Comparison of ENCODE assay signal across 8 cellular contexts in the genomic region with DNA sequence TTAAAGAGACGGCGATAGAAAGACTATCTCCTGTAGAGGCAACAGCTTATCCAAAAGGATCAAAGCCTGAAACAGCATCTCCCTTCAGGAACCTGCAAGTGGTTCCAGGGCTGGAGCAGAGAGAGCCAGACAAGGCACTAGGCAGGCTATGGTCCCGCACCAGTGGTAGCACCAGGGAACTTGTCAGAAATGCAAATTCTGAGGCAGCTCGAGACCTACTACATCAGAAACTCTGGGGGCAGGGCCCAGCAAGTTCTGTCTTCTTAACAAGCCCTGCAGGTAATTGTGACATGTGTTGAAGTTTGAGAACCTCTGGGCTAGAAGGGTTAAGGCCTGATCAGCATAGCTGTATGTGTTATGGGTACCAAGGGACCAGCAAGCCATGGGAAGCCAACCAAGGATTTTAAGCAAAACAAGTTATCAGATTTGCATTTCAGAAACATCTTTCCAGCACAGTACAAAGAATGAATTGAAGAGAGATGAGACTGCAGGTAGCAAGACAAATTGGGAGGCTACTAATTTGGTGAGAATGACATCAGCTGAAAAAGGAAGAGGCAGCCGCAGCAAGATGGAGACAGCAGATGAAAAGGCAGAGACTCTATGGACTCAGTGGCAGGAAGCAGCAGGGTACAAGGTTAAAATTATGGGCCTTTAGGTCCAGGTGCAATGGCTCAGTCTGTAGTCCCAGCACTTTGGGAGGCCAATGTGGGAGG.
A peak's percentile ranks its signal among the peaks of the same experiment; 100 is the strongest.
DNase-seq lines count a peak whose midpoint lies in the region; ATAC-seq and TF ChIP-seq lines count a peak whose summit lies in the region.

No MANE protein-coding gene starts in this region.

- H3K27ac ChIP-seq in SJSA1 (peak overlapping the region; percentile 85), testis (peak overlapping the region; percentile 71 to 82)

- intact Hi-C loops in testis (cut with DNase I; ENCODE audit: low total_unique reads) = no loop called here
- intact Hi-C loops in lower leg skin (cut with DNase I; ENCODE audit: low total_unique reads) = no loop called here
- intact Hi-C loops in Caco-2 (cut with micrococcal nuclease; ENCODE audit: unreplicated experiment) = no loop called here

- H3K4me3 ChIP-seq in SJSA1 (no peak overlapping the region), testis (no peak overlapping the region), lower leg skin (ENCODE audit: low read depth, poor library complexity, severe bottlenecking) (no peak overlapping the region), Caco-2 (ENCODE audit: low read depth, low read length) (no peak overlapping the region)

- H3K27me3 ChIP-seq in SJSA1 (replicated peaks) (no peaks in the 10 kb centered on the region), testis (no peaks in the 10 kb centered on the region), Caco-2 (replicated peaks; ENCODE audit: control insufficient read depth, insufficient read depth, low read length) (no peaks in the 10 kb centered on the region)

- POLR2A ChIA-PET in Caco-2 (lab: Charles Lee) = no interaction called here

- H3K4me3 Mint-ChIP-seq in activated T-cell treated with anti-CD3 and anti-CD28 coated beads, Interleukin-2, amount 50 U/mL, for 4 hours = no peak overlapping the region
- no peak overlapping the region for H3K4me3 Mint-ChIP-seq in Caco-2 (ENCODE audit: unreplicated experiment)

- no TSS peak for BruUV-seq in Caco-2 (replicated peaks; lab: Mats Ljungman, UMichigan)

- CTCF ChIA-PET in Caco-2 (lab: Charles Lee) = no interaction called here

- H3K27me3 Mint-ChIP-seq in activated T-cell treated with anti-CD3 and anti-CD28 coated beads, Interleukin-2, amount 50 U/mL, for 4 hours (ENCODE audit: low read depth) = no peaks in the 10 kb centered on the region
- H3K27me3 Mint-ChIP-seq in Caco-2 (ENCODE audit: insufficient read depth, unreplicated experiment) = no peaks in the 10 kb centered on the region

- WGBS in testis, 2 donors = 58 to 67% methylated on average over 5 of the region's 5 CpGs
- 84 to 88% methylated on average over 5 of the region's 5 CpGs for WGBS in lower leg skin, 2 donors

- no peak overlapping the region for H3K27ac Mint-ChIP-seq in Caco-2 (ENCODE audit: unreplicated experiment)

- no peaks in the 10 kb centered on the region for H3K36me3 ChIP-seq in SJSA1
- no peaks in the 10 kb centered on the region for H3K36me3 ChIP-seq in testis (ENCODE audit: low read depth, missing control alignments)
- no peaks in the 10 kb centered on the region for H3K36me3 ChIP-seq in Caco-2 (ENCODE audit: control insufficient read depth, insufficient read depth, low read length)

- no peak for TF ChIP-seq CTCF in testis (IDR thresholded peaks at IDR 0.05)
- TF ChIP-seq CTCF in lower leg skin (IDR thresholded peaks at IDR 0.05) = no peak
- TF ChIP-seq CTCF in Caco-2 (IDR thresholded peaks at IDR 0.05; ENCODE audit: insufficient read depth in 1 of 2, low read depth in 1 of 2, low read length in 1 of 2, severe bottlenecking in 1 of 2, unreplicated experiment in 1 of 2) = no peak

- H3K4me1 ChIP-seq in SJSA1 (replicated peaks) (peaks cover 81% of the 10 kb centered on the region), testis (peaks cover 69% of the 10 kb centered on the region), Caco-2 (no peaks in the 10 kb centered on the region)

- ATAC-seq in activated T-cell treated with anti-CD3 and anti-CD28 coated beads, Interleukin-2, amount 50 U/mL, for 4 hours = peak; percentile 24 to 25
- ATAC-seq in HG02884 (IDR thresholded peaks at IDR 0.05; ENCODE audit: unreplicated experiment) = peak; percentile 93

- H3K36me3 Mint-ChIP-seq in activated T-cell treated with anti-CD3 and anti-CD28 coated beads, Interleukin-2, amount 50 U/mL, for 4 hours (ENCODE audit: insufficient read depth) = peaks cover 11% of the 10 kb centered on the region
- no peaks in the 10 kb centered on the region for H3K36me3 Mint-ChIP-seq in Caco-2 (ENCODE audit: insufficient read depth, unreplicated experiment)

- no peaks in the 10 kb centered on the region for H3K9me3 ChIP-seq in SJSA1 (replicated peaks)
- no peaks in the 10 kb centered on the region for H3K9me3 ChIP-seq in testis
- H3K9me3 ChIP-seq in Caco-2 = no peaks in the 10 kb centered on the region

- peaks cover 54% of the 10 kb centered on the region for H3K4me1 Mint-ChIP-seq in activated T-cell treated with anti-CD3 and anti-CD28 coated beads, Interleukin-2, amount 50 U/mL, for 4 hours (ENCODE audit: low read depth)
- H3K4me1 Mint-ChIP-seq in Caco-2 (ENCODE audit: low read depth, unreplicated experiment) = peaks cover 27% of the 10 kb centered on the region

- peaks cover 6% of the 10 kb centered on the region for H3K9me3 Mint-ChIP-seq in activated T-cell treated with anti-CD3 and anti-CD28 coated beads, Interleukin-2, amount 50 U/mL, for 4 hours
- H3K9me3 Mint-ChIP-seq in Caco-2 (ENCODE audit: unreplicated experiment) = no peaks in the 10 kb centered on the region

- TF ChIP-seq POLR2A in testis (IDR thresholded peaks at IDR 0.05) (no peak), lower leg skin (IDR thresholded peaks at IDR 0.05) (no peak)

- no peak for DNase-seq in activated T-cell treated with anti-CD3 and anti-CD28 coated beads, Interleukin-2, amount 50 U/mL, for 4 hours
- DNase-seq in activated T-cell treated with anti-CD3 and anti-CD28 coated beads, Interleukin-2, amount 50 U/mL, for 48 hours = no peak
- DNase-seq in SJSA1 (ENCODE audit: low read depth in 1 of 2, low spot score in 2 of 2) = no peak
- no peak for DNase-seq in testis
- DNase-seq in KG1 (lab: John Stamatoyannopoulos, UW) = no peak
- no peak for DNase-seq in lower leg skin (ENCODE audit: low spot score in 2 of 2)
- no peak for DNase-seq in Caco-2
